8 cellular contexts compared by ENCODE assay signal in genomic region chrX:13669246-13669689, GRCh38. TPM values are rescaled to one million over a fixed set of nuclear protein-coding genes. Genes with fewer than 3 reads are reported as not detected.
DNase-seq lines count a peak whose midpoint lies in the region; ATAC-seq and TF ChIP-seq lines count a peak whose summit lies in the region.

No MANE protein-coding gene starts in this region.

- in situ Hi-C loops in Panc1 (cut with HindIII; ENCODE audit: low pct_unique_long_range_greater_than_20kb, low sequenced_read_pairs): no loop called here

- H3K9me3 ChIP-seq in Panc1 (ENCODE audit: control insufficient read depth, insufficient read depth, low read depth, low read length): no peaks in the 10 kb centered on the region
- H3K9me3 ChIP-seq in adrenal gland (replicated peaks in 1 of 3): no peaks in the 10 kb centered on the region

- peak; percentile 94 for DNase-seq in AG09309 (ENCODE audit: low read depth)
- DNase-seq in Panc1 (ENCODE audit: low read depth, low spot score): no peak
- DNase-seq in adrenal gland: peak; percentile 67 to 87 (median 82)
- peak; percentile 96 for DNase-seq in kidney epithelial cell (ENCODE audit: low read depth)
- DNase-seq in stimulated activated naive CD8-positive, alpha-beta T cell treated with anti-CD3 and anti-CD28 coated beads, Interleukin-15, Interleukin-2, amounts not matched to agents 100 U/mL and 50 U/mL, for 24 hours: peak; percentile 36
- DNase-seq in NCI-H187 treated with DMSO at 0.1 percent for 48 hours (lab: John Stamatoyannopoulos, UW): no peak

- no peaks in the 10 kb centered on the region for H3K4me1 ChIP-seq in Panc1 (ENCODE audit: control insufficient read depth, insufficient read depth, low read length)
- peaks cover 0 to 13% of the 10 kb centered on the region in 2 donors for H3K4me1 ChIP-seq in adrenal gland (replicated peaks in 1 of 2)

- ATAC-seq in GM18873 (IDR thresholded peaks at IDR 0.05; ENCODE audit: low FRiP score, unreplicated experiment) (peak; percentile 78), HG03108 (IDR thresholded peaks at IDR 0.05; ENCODE audit: unreplicated experiment) (peak; percentile 80), Panc1 (peak; percentile 60)
- peak; percentile 92 for ATAC-seq in stimulated activated naive CD8-positive, alpha-beta T cell treated with anti-CD3 and anti-CD28 coated beads, Interleukin-15, Interleukin-2, amounts not matched to agents 100 U/mL and 50 U/mL, for 24 hours

- POLR2A ChIA-PET in Panc1 (lab: Charles Lee): no interaction called here

- no peak for TF ChIP-seq POLR2A in adrenal gland (IDR thresholded peaks at IDR 0.05)

- no peaks in the 10 kb centered on the region for H3K27me3 ChIP-seq in Panc1 (ENCODE audit: control insufficient read depth, insufficient read depth, low read length)
- H3K27me3 ChIP-seq in adrenal gland: peaks cover 4% of the 10 kb centered on the region
- peaks cover 3% of the 10 kb centered on the region for H3K27me3 ChIP-seq in kidney epithelial cell (ENCODE audit: control insufficient read depth, insufficient read depth, low read length)

- H3K36me3 ChIP-seq in Panc1 (ENCODE audit: control insufficient read depth, insufficient read depth, low read length): no peaks in the 10 kb centered on the region
- H3K36me3 ChIP-seq in adrenal gland (replicated peaks in 1 of 2): no peaks in the 10 kb centered on the region
- no peaks in the 10 kb centered on the region for H3K36me3 ChIP-seq in kidney epithelial cell (ENCODE audit: control insufficient read depth, insufficient read depth, low read length)

- H3K27ac ChIP-seq in Panc1 (ENCODE audit: low read length) (no peak overlapping the region), adrenal gland (peak overlapping the region in 3 of 5 donors; percentile 39 to 69 (median 49))

- WGBS in adrenal gland, 4 donors: 13 to 38% (median 25%) methylated on average over 5 to 8 of the region's 8 CpGs

- H3K4me3 ChIP-seq in AG09309 (ENCODE audit: control insufficient read depth, low read depth, low read length) (no peak overlapping the region), Panc1 (ENCODE audit: low read depth in 2 of 2, low read length in 2 of 2) (peak overlapping the region in 1 of 2 experiments; percentile 6; a peak in 1 of 4 replicates), adrenal gland (no peak overlapping the region), kidney epithelial cell (ENCODE audit: low read depth, low read length) (no peak overlapping the region)

- no peak for TF ChIP-seq CTCF in AG09309 (IDR thresholded peaks at IDR 0.05; ENCODE audit: control insufficient read depth, insufficient read depth, low read depth, low read length, missing control alignments)
- TF ChIP-seq CTCF in Panc1 (IDR thresholded peaks at IDR 0.05): no peak
- TF ChIP-seq CTCF in adrenal gland (IDR thresholded peaks at IDR 0.05): no peak
- no peak for TF ChIP-seq CTCF in kidney epithelial cell (IDR thresholded peaks at IDR 0.05; ENCODE audit: insufficient read depth, low read length, poor library complexity, severe bottlenecking)

- CTCF ChIA-PET in Panc1 (lab: Charles Lee): no interaction called here

- intact Hi-C loops in Panc1 (cut with micrococcal nuclease; ENCODE audit: unreplicated experiment) (no loop called here), adrenal gland (cut with DNase I) (no loop called here)

- no TSS peak for BruUV-seq in Panc1 (replicated peaks; lab: Mats Ljungman, UMichigan)

RNA-seq across cellular contexts. Expression of gene TCEANC, which starts 16.3 kb away (rescaled TPM):
- total RNA-seq in Panc1 (2021; ENCODE audit: unreplicated experiment) (0.92 TPM), adrenal gland (10 to 100 TPM in 1 of 8 donors, 1 to 10 TPM in 7; 2.8 to 24.8 (median 4.4) TPM), kidney epithelial cell (3.3 and 4.1 TPM in 2 replicates)
- polyA plus RNA-seq in Panc1 (2012; ENCODE audit: insufficient read length): 0.40 TPM
- polyA plus RNA-seq in adrenal gland: 1 to 10 TPM; 2.0 to 5.3 (median 3.3) TPM

RNA-seq across cellular contexts. Expression of gene RAB9A, which starts 19.7 kb away (rescaled TPM):
- total RNA-seq in Panc1 (2021; ENCODE audit: unreplicated experiment) (15.3 TPM), adrenal gland (100 to 1,000 TPM in 1 of 8 donors, 10 to 100 TPM in 7; 49.1 to 153 (median 66.9) TPM), kidney epithelial cell (30.5 and 39.0 TPM in 2 replicates)
- polyA plus RNA-seq in Panc1 (2012; ENCODE audit: insufficient read length): 16.4 TPM
- 10 to 100 TPM; 23.8 to 75.1 (median 28.2) TPM for polyA plus RNA-seq in adrenal gland

Comparison
In these comparisons a context has a peak if more than half of its experiments do, and no peak if none do; other contexts are left out.
1. DNase-seq: peak in AG09309 (single experiment), adrenal gland (7 of 7), kidney epithelial cell (single experiment) and stimulated activated naive CD8-positive, alpha-beta T cell treated with anti-CD3 and anti-CD28 coated beads, Interleukin-15, Interleukin-2, amounts not matched to agents 100 U/mL and 50 U/mL, for 24 hours (single experiment); none in Panc1 (single experiment) and NCI-H187 treated with DMSO at 0.1 percent for 48 hours (single experiment).
2. Peak in every context shown above with its lines, with median percentiles within 50 percentile points of each other: ATAC-seq.